In the genomic region with DNA sequence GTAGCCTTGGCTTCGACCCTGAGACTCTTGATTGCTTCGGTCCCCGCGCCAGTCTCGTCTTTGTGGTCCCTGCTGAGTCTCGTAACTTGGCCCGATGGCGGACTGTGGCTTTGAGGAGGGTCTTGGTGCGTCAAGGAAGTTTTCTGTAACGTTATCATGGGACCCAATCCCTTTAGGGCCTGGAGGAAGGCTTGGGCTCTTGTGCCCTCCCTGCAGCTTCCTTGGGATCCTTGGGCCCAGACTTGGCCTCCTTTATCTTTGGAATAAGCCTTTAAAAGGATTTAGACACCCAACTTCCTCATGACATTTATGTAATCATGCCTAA, we compare ENCODE assay signal across 8 cellular contexts. TPM values are rescaled to one million over a fixed set of nuclear protein-coding genes. Genes with fewer than 3 reads are reported as not detected.
DNase-seq lines count a peak whose midpoint lies in the region; ATAC-seq, FAIRE-seq and TF ChIP-seq lines count a peak whose summit lies in the region.

No MANE protein-coding gene starts in this region.

- FAIRE-seq in K562 (lab: Jason Lieb, UNC), result no peak

- H3K9me3 ChIP-seq in AG04450 (ENCODE audit: control insufficient read depth, insufficient read depth, low read length) (no peaks in the 10 kb centered on the region; the same call in 1 of the 2 replicates), K562 (replicated peaks; ENCODE audit: control insufficient read depth, insufficient read depth, low read depth, low read length) (no peaks in the 10 kb centered on the region), lung (ENCODE audit: control insufficient read depth in 2 of 2, insufficient read depth in 1 of 2, low read length in 1 of 2) (no peaks in the 10 kb centered on the region), vagina (no peaks in the 10 kb centered on the region)

- peak overlapping the region; percentile 98 to 100 for H3K9ac ChIP-seq in K562 (ENCODE audit: insufficient read depth in 1 of 2, low read depth in 2 of 2, low read length in 2 of 2)

- TSS peak; percentile 75 for BruUV-seq in K562 (replicated peaks; lab: Mats Ljungman, UMichigan)

- peak overlapping the region; percentile 99 for H3K4me3 ChIP-seq in AG04450 (ENCODE audit: low read depth, low read length)
- H3K4me3 ChIP-seq in K562, result peak overlapping the region; percentile 95
- H3K4me3 ChIP-seq in lung, result peak overlapping the region; percentile 99
- peak overlapping the region; percentile 85 to 91 for H3K4me3 ChIP-seq in vagina

- POLR2A ChIA-PET in AG04450 (lab: Yijun Ruan, JAX) (interaction anchor here (0.5 to 1.4 kb wide), 7 partner anchors 15 to 116 kb away, joined by 3 to 8 read pairs (median 4); a partner anchor contains a TSS), K562 (lab: Yijun Ruan, JAX) (interaction anchor here (0.9 to 3.4 kb wide), 9 partner anchors 11 to 142 kb away, joined by 3 to 23 read pairs (median 3); a partner anchor contains a TSS)

- in situ Hi-C loops in K562 (cut with MboI), result no loop called here

- intact Hi-C loops in K562 (cut with micrococcal nuclease), result loop anchor here (2.0 kb wide), 1 partner anchor 96 kb away; no protein-coding TSS in a partner anchor
- intact Hi-C loops in vagina (cut with DNase I), result no loop called here

- TF ChIP-seq POLR2A in K562 (conservative IDR thresholded peaks at IDR 0.05) (no peak), vagina (IDR thresholded peaks at IDR 0.05) (no peak)

- TF ChIP-seq EP300 in K562 (IDR thresholded peaks at IDR 0.05; ENCODE audit: low read length), result no peak

- peaks cover 0 to 6% of the 10 kb centered on the region in 2 experiments; a peak in 4 of 5 replicates for H3K4me1 ChIP-seq in K562 (replicated peaks in 1 of 2; ENCODE audit: control insufficient read depth in 2 of 2, insufficient read depth in 2 of 2, low read length in 2 of 2)
- peaks cover 5 to 13% of the 10 kb centered on the region in 2 donors for H3K4me1 ChIP-seq in lung (ENCODE audit: control insufficient read depth in 2 of 2, insufficient read depth in 2 of 2, low read length in 2 of 2)
- H3K4me1 ChIP-seq in vagina, result peaks cover 45% of the 10 kb centered on the region

- H4K20me1 ChIP-seq in K562 (replicated peaks; ENCODE audit: control insufficient read depth, insufficient read depth, low read length), result no peaks in the 10 kb centered on the region

- no peak for TF ChIP-seq RAD21 in K562 (CRISPR knock-in tag; conservative IDR thresholded peaks at IDR 0.05 in 1 of 2, IDR thresholded peaks at IDR 0.05 in 1 of 2)

- H2AFZ ChIP-seq in K562 (ENCODE audit: low read depth, low read length), result peak overlapping the region; percentile 92

- no peak for TF ChIP-seq CTCF in AG04450 (IDR thresholded peaks at IDR 0.05; ENCODE audit: low read depth, low read length)
- no peak for TF ChIP-seq CTCF in K562 (IDR thresholded peaks at IDR 0.05 in 2 of 3, conservative IDR thresholded peaks at IDR 0.05 in 1 of 3; ENCODE audit: insufficient read depth in 2 of 3, low read depth in 1 of 3, low read length in 3 of 3)
- TF ChIP-seq CTCF in lung (IDR thresholded peaks at IDR 0.05; ENCODE audit: control extremely low read depth, extremely low read depth), result no peak
- TF ChIP-seq CTCF in vagina (IDR thresholded peaks at IDR 0.05), result no peak

- CTCF ChIA-PET in AG04450 (lab: Charles Lee), result no interaction called here
- CTCF ChIA-PET in K562 (lab: Yijun Ruan, JAX; ENCODE audit: low intra/inter-chr PET ratio), result no interaction called here

- DNase-seq in AG04450 (ENCODE audit: low read depth, low spot score) (no peak), K562 (ENCODE audit: extremely low read depth in 1 of 4, low spot score in 3 of 4) (peak in 1 of 4 experiments; percentile 35), lung (ENCODE audit: low spot score) (no peak), vagina (ENCODE audit: extremely low spot score in 2 of 2) (no peak), mucosa of gallbladder (ENCODE audit: low spot score) (no peak)

- H3K36me3 ChIP-seq in K562 (ENCODE audit: control insufficient read depth, insufficient read depth, low read length) (peaks cover 44% of the 10 kb centered on the region), lung (ENCODE audit: control insufficient read depth in 2 of 2, insufficient read depth in 2 of 2, low read length in 2 of 2) (peaks cover 4 to 7% of the 10 kb centered on the region in 2 donors), vagina (peaks cover 0 to 27% of the 10 kb centered on the region in 2 donors)

- WGBS in K562 (ENCODE audit: insufficient coverage, low coverage, missing lambda C conversion rate), result 1% methylated on average over 10 of the region's 10 CpGs
- WGBS in lung, 2 donors, result 0% methylated on average over 10 of the region's 10 CpGs

- ATAC-seq in HG03039 (IDR thresholded peaks at IDR 0.05; ENCODE audit: unreplicated experiment) (peak; percentile 2), K562 (peak; percentile 8), lung (ENCODE audit: insufficient read depth, low FRiP score) (no peak), HG02623 (IDR thresholded peaks at IDR 0.05; ENCODE audit: unreplicated experiment) (no peak)
- no peak for ATAC-seq in activated CD4-positive, CD25-positive, alpha-beta regulatory T cell treated with anti-CD3 and anti-CD28 coated beads, Interleukin-2, amount 50 U/mL, for 24 hours

- peak overlapping the region; percentile 98 for H3K4me2 ChIP-seq in K562 (ENCODE audit: insufficient read depth, low read length)

- H3K27me3 ChIP-seq in AG04450 (ENCODE audit: control insufficient read depth, insufficient read depth, low read length), result no peaks in the 10 kb centered on the region
- no peaks in the 10 kb centered on the region; a peak in 1 of 5 replicates for H3K27me3 ChIP-seq in K562 (ENCODE audit: control insufficient read depth in 2 of 2, insufficient read depth in 2 of 2, low read length in 2 of 2)
- no peaks in the 10 kb centered on the region for H3K27me3 ChIP-seq in lung (ENCODE audit: control insufficient read depth, insufficient read depth)
- H3K27me3 ChIP-seq in vagina, result no peaks in the 10 kb centered on the region

- peak overlapping the region; percentile 99 for H3K27ac ChIP-seq in AG04450 (ENCODE audit: low read depth, low read length)
- H3K27ac ChIP-seq in K562 (ENCODE audit: extremely low read depth, low read depth, low read length), result peak overlapping the region; percentile 85
- H3K27ac ChIP-seq in lung (ENCODE audit: low read depth in 1 of 2, low read length in 1 of 2), result peak overlapping the region; percentile 86 to 87
- H3K27ac ChIP-seq in vagina, result peak overlapping the region; percentile 84

- H3K79me2 ChIP-seq in K562 (ENCODE audit: control insufficient read depth, insufficient read depth, low read length), result peaks cover 68% of the 10 kb centered on the region

- no peaks in the 10 kb centered on the region for H3K9me1 ChIP-seq in K562 (ENCODE audit: control insufficient read depth, insufficient read depth, low read length)

RNA-seq across cellular contexts. Expression of a gene that starts 0.4 kb away (rescaled TPM):
- 40.1 and 55.8 TPM in 2 replicates for polyA plus RNA-seq in AG04450 (2011; rRNA removed)
- polyA minus RNA-seq in AG04450 (2011; rRNA and poly(A)+ RNA removed), result 19.6 and 34.3 TPM in 2 replicates
- 31.5 and 69.9 TPM in 2 replicates for total RNA-seq in K562 (2011; cell fraction: chromatin; rRNA removed; ENCODE audit: low replicate concordance)
- 36.2 and 41.8 TPM in 2 replicates for total RNA-seq in K562 (2011; cell fraction: nucleolus; rRNA removed)
- 53.6 and 61.9 TPM in 2 replicates for total RNA-seq in K562 (2011; cell fraction: nucleoplasm; rRNA removed)
- total RNA-seq in K562 (2014; rRNA removed), result 45.0 and 45.6 TPM in 2 replicates
- 74.4 and 86.4 TPM in 2 replicates for total RNA-seq in K562 (2014; rRNA removed; fragmentation: Illumina TruSeq; extraction: Trizol)
- 62.7 and 68.8 TPM in 2 replicates for total RNA-seq in K562 (2015; rRNA removed; fragmentation: Illumina TruSeq; extraction: Trizol)
- 51.2 and 53.3 TPM in 2 replicates for total RNA-seq in K562 (2021)
- 28.1 and 30.7 TPM in 2 replicates for polyA plus RNA-seq in K562 (2011; rRNA removed)
- 6.8 and 14.9 TPM in 2 replicates for polyA plus RNA-seq in K562 (2011; cell fraction: cytosol; rRNA removed)
- polyA plus RNA-seq in K562 (2011; cell fraction: nucleus; rRNA removed), result 7.0 and 8.9 TPM in 2 replicates
- 22.3 and 37.2 TPM in 2 replicates for polyA plus RNA-seq in K562 (2012)
- polyA plus RNA-seq in K562 (2014; fragmentation: Illumina TruSeq; extraction: Trizol), result 53.2 and 64.3 TPM in 2 replicates
- 10 to 100 TPM; 73.5 to 75.9 TPM for polyA plus RNA-seq in K562 (2014; fragmentation: Nextera tagmentation; extraction: Ambion mirVana)
- 39.0 and 39.1 TPM in 2 replicates for polyA plus RNA-seq in K562 (2014; rRNA removed)
- 41.5 and 48.6 TPM in 2 replicates for polyA minus RNA-seq in K562 (2011; rRNA and poly(A)+ RNA removed)
- 33.5 and 34.7 TPM in 2 replicates for polyA minus RNA-seq in K562 (2011; cell fraction: cytosol; rRNA and poly(A)+ RNA removed)
- polyA minus RNA-seq in K562 (2011; cell fraction: nucleus; rRNA and poly(A)+ RNA removed), result 9.4 and 16.2 TPM in 2 replicates
- total RNA-seq in lung, result 10 to 100 TPM; 40.3 to 41.8 TPM
- 10 to 100 TPM; 17.2 to 30.4 TPM for polyA plus RNA-seq in lung
- 25.5 TPM for total RNA-seq in vagina
- 64.8 TPM for total RNA-seq in mucosa of gallbladder

RNA-seq across cellular contexts. Expression of a gene that starts 10.7 kb away (rescaled TPM):
- polyA plus RNA-seq in AG04450 (2011; rRNA removed) (not detected in 2 replicates), K562 (2011; rRNA removed) (not detected in 2 replicates), K562 (2014; fragmentation: Illumina TruSeq; extraction: Trizol) (not detected in 2 replicates), K562 (2014; fragmentation: Nextera tagmentation; extraction: Ambion mirVana) (not detected), K562 (2014; rRNA removed) (not detected in 2 replicates), lung (not detected)
- polyA minus RNA-seq in AG04450 (2011; rRNA and poly(A)+ RNA removed), result not detected in 2 replicates
- not detected in 2 replicates for total RNA-seq in K562 (2011; cell fraction: chromatin; rRNA removed; ENCODE audit: low replicate concordance)
- not detected in 2 replicates for total RNA-seq in K562 (2011; cell fraction: nucleolus; rRNA removed)
- not detected in 2 replicates for total RNA-seq in K562 (2011; cell fraction: nucleoplasm; rRNA removed)
- total RNA-seq in K562 (2014; rRNA removed) (not detected in 2 replicates), K562 (2014; rRNA removed; fragmentation: Illumina TruSeq; extraction: Trizol) (not detected in 2 replicates), K562 (2015; rRNA removed; fragmentation: Illumina TruSeq; extraction: Trizol) (not detected in 2 replicates), K562 (2021) (not detected in 2 replicates), lung (not detected), vagina (not detected), mucosa of gallbladder (not detected)
- polyA plus RNA-seq in K562 (2011; cell fraction: cytosol; rRNA removed), result not detected in 2 replicates
- not detected in 2 replicates for polyA plus RNA-seq in K562 (2011; cell fraction: nucleus; rRNA removed)
- polyA plus RNA-seq in K562 (2012), result not detected in 2 replicates
- not detected in 2 replicates for polyA minus RNA-seq in K562 (2011; rRNA and poly(A)+ RNA removed)
- polyA minus RNA-seq in K562 (2011; cell fraction: cytosol; rRNA and poly(A)+ RNA removed), result not detected in 2 replicates
- polyA minus RNA-seq in K562 (2011; cell fraction: nucleus; rRNA and poly(A)+ RNA removed), result not detected in 2 replicates

RNA-seq across cellular contexts. Expression of a gene that starts 58.7 kb away (rescaled TPM):
- 1.1 and 1.7 TPM in 2 replicates for polyA plus RNA-seq in AG04450 (2011; rRNA removed)
- polyA minus RNA-seq in AG04450 (2011; rRNA and poly(A)+ RNA removed), result 0.60 and 0.61 TPM in 2 replicates
- total RNA-seq in K562 (2011; cell fraction: chromatin; rRNA removed; ENCODE audit: low replicate concordance), result 0.58 and 1.9 TPM in 2 replicates
- 0.53 and 1.3 TPM in 2 replicates for total RNA-seq in K562 (2011; cell fraction: nucleolus; rRNA removed)
- total RNA-seq in K562 (2011; cell fraction: nucleoplasm; rRNA removed), result 0.73 and 1.1 TPM in 2 replicates
- 0.90 and 0.95 TPM in 2 replicates for total RNA-seq in K562 (2014; rRNA removed)
- 0.06 and 0.15 TPM in 2 replicates for total RNA-seq in K562 (2014; rRNA removed; fragmentation: Illumina TruSeq; extraction: Trizol)
- 0.60 and 0.72 TPM in 2 replicates for total RNA-seq in K562 (2015; rRNA removed; fragmentation: Illumina TruSeq; extraction: Trizol)
- total RNA-seq in K562 (2021), result 0.47 and 0.72 TPM in 2 replicates
- 0.31 and 0.45 TPM in 2 replicates for polyA plus RNA-seq in K562 (2011; rRNA removed)
- polyA plus RNA-seq in K562 (2011; cell fraction: cytosol; rRNA removed), result 0.46 and 0.47 TPM in 2 replicates
- 3.7 and 4.4 TPM in 2 replicates for polyA plus RNA-seq in K562 (2011; cell fraction: nucleus; rRNA removed)
- polyA plus RNA-seq in K562 (2012), result 0.78 and 3.8 TPM in 2 replicates
- 0.24 and 0.54 TPM in 2 replicates for polyA plus RNA-seq in K562 (2014; fragmentation: Illumina TruSeq; extraction: Trizol)
- under 1 TPM; 0.03 TPM for polyA plus RNA-seq in K562 (2014; fragmentation: Nextera tagmentation; extraction: Ambion mirVana)
- 1.5 and 2.2 TPM in 2 replicates for polyA plus RNA-seq in K562 (2014; rRNA removed)
- 0.11 and 0.30 TPM in 2 replicates for polyA minus RNA-seq in K562 (2011; rRNA and poly(A)+ RNA removed)
- 1.6 TPM in 1 of 2 replicates, not detected in the other for polyA minus RNA-seq in K562 (2011; cell fraction: cytosol; rRNA and poly(A)+ RNA removed)
- 0.13 and 1.4 TPM in 2 replicates for polyA minus RNA-seq in K562 (2011; cell fraction: nucleus; rRNA and poly(A)+ RNA removed)
- 10 to 100 TPM in 1 of 2 donors, 1 to 10 TPM in 1; 6.6 to 16.0 TPM for total RNA-seq in lung
- polyA plus RNA-seq in lung, result 10 to 100 TPM in 1 of 2 donors, 1 to 10 TPM in 1; 3.7 to 12.1 TPM
- total RNA-seq in vagina, result 7.1 TPM
- 8.3 TPM for total RNA-seq in mucosa of gallbladder

Comparison
In these comparisons a context has a peak if more than half of its experiments do, and no peak if none do; other contexts are left out.
1. ATAC-seq: peak in HG03039 (single experiment) and K562 (single experiment); none in lung (single experiment), HG02623 (single experiment) and activated CD4-positive, CD25-positive, alpha-beta regulatory T cell treated with anti-CD3 and anti-CD28 coated beads, Interleukin-2, amount 50 U/mL, for 24 hours (0 of 2).
2. Peak in every context shown above with its lines, with median percentiles within 50 percentile points of each other: H3K27ac ChIP-seq and H3K4me3 ChIP-seq.